In genomic region chr1:145425436-145426029, GRCh38 we compare ENCODE assay signal across 1 cellular context.
A peak's percentile ranks its signal among the peaks of the same experiment; 100 is the strongest.
TF ChIP-seq lines count a peak whose summit lies in the region.

NBPF20 (minus strand) TSS chr1:145425603; CDS start chr1:145405272, 20,331 bp downstream.

TF ChIP-seq in HepG2, 621 proteins besides CTCF, POLR2A, EP300 and RAD21 (continued from another document):
- peak; percentile 43; the same call in 1 of the 2 replicates for TF ChIP-seq GATA4 (IDR thresholded peaks at IDR 0.05; ENCODE audit: borderline replicate concordance, low read depth)
- peak; percentile 38; the same call in 1 of the 2 replicates for TF ChIP-seq THRA (CRISPR knock-in tag; IDR thresholded peaks at IDR 0.05; ENCODE audit: borderline replicate concordance)
- TF ChIP-seq DRAP1 (CRISPR knock-in tag; IDR thresholded peaks at IDR 0.05) = peak; percentile 58; the same call in 1 of the 2 replicates
- 0 out of 2 replicates have a peak, but pooled peaks have one; percentile 12 for TF ChIP-seq ZFP90 (CRISPR knock-in tag; IDR thresholded peaks at IDR 0.05; ENCODE audit: borderline replicate concordance)
- peak; percentile 70; the same call in 1 of the 2 replicates for TF ChIP-seq ZBTB7B (CRISPR knock-in tag; IDR thresholded peaks at IDR 0.05)
- TF ChIP-seq LCORL (IDR thresholded peaks at IDR 0.05) = no peak
- TF ChIP-seq LCORL (CRISPR knock-in tag; IDR thresholded peaks at IDR 0.05) = 0 out of 2 replicates have a peak, but pooled peaks have one; percentile 28
- no peak for TF ChIP-seq CREM (IDR thresholded peaks at IDR 0.05)
- TF ChIP-seq CREM (CRISPR knock-in tag; IDR thresholded peaks at IDR 0.05) = no peak
- TF ChIP-seq ZMAT3 (CRISPR knock-in tag; conservative IDR thresholded peaks at IDR 0.05) = peak; percentile 31; the same call in 1 of the 2 replicates
- peak; percentile 58; the same call in 1 of the 2 replicates for TF ChIP-seq ZNF280B (CRISPR knock-in tag; IDR thresholded peaks at IDR 0.05; ENCODE audit: borderline replicate concordance)
- TF ChIP-seq RBFOX2 (IDR thresholded peaks at IDR 0.05; ENCODE audit: low read depth, low read length) = peak; percentile 77
- TF ChIP-seq PHF20 (CRISPR knock-in tag; IDR thresholded peaks at IDR 0.05) = peak; percentile 38; the same call in 1 of the 2 replicates
- peak; percentile 69; the same call in 1 of the 2 replicates for TF ChIP-seq ZNF691 (CRISPR knock-in tag; IDR thresholded peaks at IDR 0.05; ENCODE audit: borderline replicate concordance, low read depth)
- TF ChIP-seq TFDP2 (CRISPR knock-in tag; IDR thresholded peaks at IDR 0.05) = peak; percentile 46
- 0 out of 2 replicates have a peak, but pooled peaks have one; percentile 44 for TF ChIP-seq ZNF276 (CRISPR knock-in tag; IDR thresholded peaks at IDR 0.05; ENCODE audit: low read depth)
- TF ChIP-seq FOSL1 (CRISPR knock-in tag; IDR thresholded peaks at IDR 0.05; ENCODE audit: borderline replicate concordance) = no peak
- no peak for TF ChIP-seq REPIN1 (CRISPR knock-in tag; IDR thresholded peaks at IDR 0.05; ENCODE audit: borderline replicate concordance, low read depth)
- TF ChIP-seq HNRNPLL (IDR thresholded peaks at IDR 0.05; ENCODE audit: low read depth, low read length, poor library complexity, severe bottlenecking) = peak; percentile 58
- peak; percentile 19; the same call in 1 of the 2 replicates for TF ChIP-seq ZNF274 (CRISPR knock-in tag; IDR thresholded peaks at IDR 0.05)
- no peak for TF ChIP-seq ZNF598 (CRISPR knock-in tag; IDR thresholded peaks at IDR 0.05; ENCODE audit: borderline replicate concordance)
- TF ChIP-seq HMGXB4 (CRISPR knock-in tag; IDR thresholded peaks at IDR 0.05; ENCODE audit: borderline replicate concordance in 1 of 2, low read depth in 1 of 2) = peak; percentile 25 to 54; a peak in 2 of 4 replicates
- TF ChIP-seq ZNF230 (CRISPR knock-in tag; IDR thresholded peaks at IDR 0.05) = 0 out of 2 replicates have a peak, but pooled peaks have one; percentile 25
- peak; percentile 53; the same call in 1 of the 2 replicates for TF ChIP-seq ZNF772 (CRISPR knock-in tag; IDR thresholded peaks at IDR 0.05)
- TF ChIP-seq NONO (IDR thresholded peaks at IDR 0.05) = no peak
- peak; percentile 58; the same call in 1 of the 2 replicates for TF ChIP-seq NONO (CRISPR knock-in tag; conservative IDR thresholded peaks at IDR 0.05)
- peak; percentile 46; the same call in 1 of the 2 replicates for TF ChIP-seq NR2F6 (IDR thresholded peaks at IDR 0.05)
- peak; percentile 6; the same call in 1 of the 2 replicates for TF ChIP-seq NR2F6 (CRISPR knock-in tag; IDR thresholded peaks at IDR 0.05)
- TF ChIP-seq DMAP1 (CRISPR knock-in tag; IDR thresholded peaks at IDR 0.05) = 0 out of 2 replicates have a peak, but pooled peaks have one; percentile 24
- no peak for TF ChIP-seq ZNF577 (CRISPR knock-in tag; IDR thresholded peaks at IDR 0.05; ENCODE audit: borderline replicate concordance, low read depth)
- peak; percentile 43; the same call in 1 of the 2 replicates for TF ChIP-seq KMT2B (CRISPR knock-in tag; IDR thresholded peaks at IDR 0.05)
- TF ChIP-seq SMAD3 (CRISPR knock-in tag; IDR thresholded peaks at IDR 0.05) = peak; percentile 30; the same call in 1 of the 2 replicates
- TF ChIP-seq NCOA1 (CRISPR knock-in tag; IDR thresholded peaks at IDR 0.05) = peak; percentile 32; the same call in 1 of the 2 replicates
- TF ChIP-seq RNF2 (conservative IDR thresholded peaks at IDR 0.05; ENCODE audit: low read depth) = 0 out of 2 replicates have a peak, but pooled peaks have one; percentile 39
- TF ChIP-seq ZSCAN20 (CRISPR knock-in tag; IDR thresholded peaks at IDR 0.05; ENCODE audit: borderline replicate concordance) = peak; percentile 38; the same call in 1 of the 2 replicates
- no peak for TF ChIP-seq ZNF350 (CRISPR knock-in tag; IDR thresholded peaks at IDR 0.05; ENCODE audit: borderline replicate concordance, low read depth)
- TF ChIP-seq ZNF883 (CRISPR knock-in tag; IDR thresholded peaks at IDR 0.05; ENCODE audit: not compliant biosample characterization) = no peak
- TF ChIP-seq HIVEP1 (CRISPR knock-in tag; IDR thresholded peaks at IDR 0.05) = 0 out of 2 replicates have a peak, but pooled peaks have one; percentile 42
- peak; percentile 62 for TF ChIP-seq SPEN (CRISPR knock-in tag; IDR thresholded peaks at IDR 0.05; ENCODE audit: low read depth)
- 0 out of 2 replicates have a peak, but pooled peaks have one; percentile 14 for TF ChIP-seq ZNF264 (CRISPR knock-in tag; IDR thresholded peaks at IDR 0.05)
- no peak for TF ChIP-seq ZNF704 (CRISPR knock-in tag; IDR thresholded peaks at IDR 0.05; ENCODE audit: borderline replicate concordance)
- TF ChIP-seq NFKB2 (CRISPR knock-in tag; IDR thresholded peaks at IDR 0.05; ENCODE audit: borderline replicate concordance) = 0 out of 2 replicates have a peak, but pooled peaks have one; percentile 4
- peak; percentile 30 for TF ChIP-seq SKI (IDR thresholded peaks at IDR 0.05; ENCODE audit: partially characterized antibody)
- TF ChIP-seq ZNF891 (CRISPR knock-in tag; IDR thresholded peaks at IDR 0.05) = no peak
- TF ChIP-seq ETS1 (CRISPR knock-in tag; IDR thresholded peaks at IDR 0.05) = 0 out of 2 replicates have a peak, but pooled peaks have one; percentile 54
- 0 out of 2 replicates have a peak, but pooled peaks have one; percentile 36 for TF ChIP-seq ZSCAN29 (CRISPR knock-in tag; conservative IDR thresholded peaks at IDR 0.05)
TF ChIP-seq in HepG2: peak in this region for 78.
